ENCODE assay signal across 24 cellular contexts in the genomic region with DNA sequence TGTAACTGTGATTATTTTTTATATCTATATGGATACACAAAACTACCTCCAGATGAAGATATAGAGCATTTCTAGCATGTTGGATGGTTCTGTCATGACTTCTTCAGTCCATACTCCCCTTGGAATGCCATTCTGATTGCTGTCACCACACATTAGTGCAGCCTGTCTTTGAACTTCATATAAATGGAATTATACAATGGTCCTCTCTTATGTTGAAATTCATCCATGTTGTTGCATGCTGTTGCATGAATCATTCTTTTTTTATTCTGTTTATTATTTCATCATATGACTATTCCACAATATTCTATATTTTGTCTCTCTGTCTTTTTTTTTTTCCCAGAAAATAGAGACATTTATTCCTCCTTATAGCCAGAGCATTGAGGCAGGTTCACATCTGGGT.
A peak's percentile ranks its signal among the peaks of the same experiment; 100 is the strongest.
DNase-seq lines count a peak whose midpoint lies in the region; ATAC-seq, FAIRE-seq and TF ChIP-seq lines count a peak whose summit lies in the region.
"Had no signal": no experiment of that assay in that cellular context is flagged by ENCODE, and none has a peak within 500 bp of the region (broad histone marks: within the 10 kb centered on the region; RNA-seq: fewer than 3 reads in every experiment).

No MANE protein-coding gene starts in this region.

- POLR2A ChIA-PET in HepG2 (lab: Yijun Ruan, JAX) = no interaction called here

- H2AFZ ChIP-seq in HepG2 (ENCODE audit: low read length) = no peak overlapping the region

- FAIRE-seq in HepG2 (lab: Jason Lieb, UNC) = no peak
- FAIRE-seq: H1, RCC 7860 had no signal

- ATAC-seq in HepG2 (no peak), right lobe of liver (no peak), HG02885 (IDR thresholded peaks at IDR 0.05; ENCODE audit: poor library complexity, unreplicated experiment) (no peak)
- ATAC-seq: CD8-positive, alpha-beta T cell had no signal

- no peak for TF ChIP-seq POLR2A in HepG2 (IDR thresholded peaks at IDR 0.05; ENCODE audit: insufficient read depth in 1 of 2, low read depth in 2 of 2, low read length in 2 of 2)
- no peak for TF ChIP-seq POLR2A in right lobe of liver (IDR thresholded peaks at IDR 0.05)

- no peaks in the 10 kb centered on the region for H4K20me1 ChIP-seq in HepG2 (ENCODE audit: insufficient read depth, low read length)

- CTCF ChIA-PET in HepG2 (lab: Yijun Ruan, JAX; ENCODE audit: low intra/inter-chr PET ratio, low total read pairs) = no interaction called here

- no peak overlapping the region for H3K9ac ChIP-seq in HepG2 (ENCODE audit: insufficient read depth, low read depth, low read length)

- H3K4me2 ChIP-seq in HepG2 (ENCODE audit: low read depth, low read length) = no peak overlapping the region

- no peaks in the 10 kb centered on the region for H3K4me1 ChIP-seq in HepG2 (ENCODE audit: insufficient read depth, low read length)
- peaks cover 0 to 5% (median under 1%) of the 10 kb centered on the region in 4 donors for H3K4me1 ChIP-seq in right lobe of liver

- H3K27ac ChIP-seq in HepG2 (ENCODE audit: extremely low read length, insufficient read depth, low read length) (no peak overlapping the region), right lobe of liver (no peak overlapping the region)
- H3K27ac ChIP-seq: SJCRH30 had no signal

- H3K27me3 ChIP-seq in HepG2 (ENCODE audit: control insufficient read depth in 1 of 2, insufficient read depth in 2 of 2, low read length in 2 of 2) = no peaks in the 10 kb centered on the region
- no peaks in the 10 kb centered on the region for H3K27me3 ChIP-seq in right lobe of liver
- H3K27me3 ChIP-seq: SJCRH30 had no signal

- no TSS peak for BruUV-seq in HepG2 (replicated peaks; lab: Mats Ljungman, UMichigan)

- DNase-seq in HepG2 (ENCODE audit: low spot score) (no peak), right lobe of liver (no peak), epithelial cell of esophagus (ENCODE audit: low read depth) (peak; percentile 84), fibroblast of pulmonary artery (ENCODE audit: low read depth) (peak; percentile 38), mesenteric fat pad (ENCODE audit: low spot score) (no peak), glomerular visceral epithelial cell (ENCODE audit: extremely low spot score) (no peak)
- DNase-seq in activated CD8-positive, alpha-beta memory T cell treated with anti-CD3 and anti-CD28 coated beads for 24 hours = no peak
- DNase-seq: 8988T; AML-193; C1 segment of cervical spinal cord; CD8-positive, alpha-beta T cell; GDM1; MV-4-11; NCI-H1105 treated with DMSO at 0.1 percent for 48 hours; NCI-H1694; NCI-H2081 treated with DMSO at 0.1 percent for 48 hours; NCI-H2171 treated with DMSO at 0.1 percent for 48 hours; NCI-H524 treated with DMSO at 0.1 percent for 48 hours; NCI-H82; OCI-M1; SJCRH30 had no signal

- no peak for TF ChIP-seq EP300 in HepG2 (IDR thresholded peaks at IDR 0.05; ENCODE audit: low read depth in 2 of 2, low read length in 2 of 2)
- TF ChIP-seq EP300 in HepG2 (CRISPR knock-in tag; IDR thresholded peaks at IDR 0.05; ENCODE audit: borderline replicate concordance) = no peak

- in situ Hi-C loops in HepG2 (cut with HindIII; ENCODE audit: extremely low pct_ligation_motif_present, low pct_unique_long_range_greater_than_20kb) = no loop called here

- no peak for TF ChIP-seq RAD21 in HepG2 (CRISPR knock-in tag; IDR thresholded peaks at IDR 0.05)

- H3K4me3 ChIP-seq in HepG2 (replicated peaks in 1 of 3; ENCODE audit: insufficient read depth in 1 of 3, low read depth in 2 of 3, low read length in 3 of 3) (no peak overlapping the region), right lobe of liver (no peak overlapping the region), epithelial cell of esophagus (ENCODE audit: low read length) (no peak overlapping the region), fibroblast of pulmonary artery (replicated peaks; ENCODE audit: low read depth, low read length) (no peak overlapping the region)
- H3K4me3 ChIP-seq: SJCRH30 had no signal

- no peak for TF ChIP-seq CTCF in HepG2 (CRISPR knock-in tag; IDR thresholded peaks at IDR 0.05)
- TF ChIP-seq CTCF in right lobe of liver (IDR thresholded peaks at IDR 0.05) = no peak
- no peak for TF ChIP-seq CTCF in epithelial cell of esophagus (IDR thresholded peaks at IDR 0.05; ENCODE audit: insufficient read depth, low read depth, low read length, missing control alignments)
- TF ChIP-seq CTCF in fibroblast of pulmonary artery (IDR thresholded peaks at IDR 0.05; ENCODE audit: low read length, missing control alignments) = no peak

- H3K9me3 ChIP-seq in HepG2 (ENCODE audit: low read length) (no peaks in the 10 kb centered on the region), right lobe of liver (no peaks in the 10 kb centered on the region)
- H3K9me3 ChIP-seq: SJCRH30 had no signal

- no peaks in the 10 kb centered on the region for H3K79me2 ChIP-seq in HepG2 (ENCODE audit: insufficient read depth, low read length)

- H3K36me3 ChIP-seq in HepG2 (replicated peaks in 1 of 2; ENCODE audit: control insufficient read depth in 1 of 2, insufficient read depth in 2 of 2, low read length in 2 of 2) (no peaks in the 10 kb centered on the region), right lobe of liver (no peaks in the 10 kb centered on the region)
- H3K36me3 ChIP-seq: SJCRH30 had no signal

- intact Hi-C loops in HepG2 (cut with micrococcal nuclease; ENCODE audit: unreplicated experiment) = no loop called here
- intact Hi-C loops in right lobe of liver (cut with DNase I) = no loop called here

TF ChIP-seq in HepG2, 621 proteins besides CTCF, POLR2A, EP300 and RAD21:
- TF ChIP-seq CEBPB (IDR thresholded peaks at IDR 0.05; ENCODE audit: borderline replicate concordance, low read depth, low read length) (0 out of 2 replicates have a peak, but pooled peaks have one; percentile 5), ZNF761 (CRISPR knock-in tag; conservative IDR thresholded peaks at IDR 0.05) (no peak)

Comparison
In these comparisons a context has a peak if more than half of its experiments do, and no peak if none do; other contexts are left out.
1. DNase-seq: peak in epithelial cell of esophagus (single experiment) and fibroblast of pulmonary artery (single experiment); none in HepG2 (single experiment), right lobe of liver (0 of 3), activated CD8-positive, alpha-beta memory T cell treated with anti-CD3 and anti-CD28 coated beads for 24 hours (single experiment), mesenteric fat pad (single experiment) and glomerular visceral epithelial cell (single experiment).